Comparison of ENCODE assay signal across 8 cellular contexts in the genomic region with DNA sequence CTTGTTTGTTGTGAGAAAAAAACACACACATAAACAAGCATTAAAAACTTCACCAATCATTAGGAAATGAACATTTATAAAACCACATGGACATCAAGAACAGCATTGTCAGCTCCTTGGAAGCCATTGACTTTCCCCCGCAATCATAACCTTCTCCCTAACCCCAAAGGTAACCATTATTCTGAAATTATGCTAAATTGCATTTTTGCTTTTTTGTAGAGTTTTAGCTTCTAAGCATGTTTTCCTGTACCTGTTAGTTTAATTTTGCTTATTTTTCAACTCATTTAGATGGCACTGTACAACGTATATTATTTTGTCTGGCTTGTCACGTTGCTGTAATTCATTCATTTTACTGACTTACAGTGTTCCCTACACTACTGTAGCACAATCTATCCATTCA. TPM values are rescaled to one million over a fixed set of nuclear protein-coding genes. Genes with fewer than 3 reads are reported as not detected.
"Had no signal": no experiment of that assay in that cellular context is flagged by ENCODE, and none has a peak within 500 bp of the region (broad histone marks: within the 10 kb centered on the region; RNA-seq: fewer than 3 reads in every experiment).

No MANE protein-coding gene starts in this region.

- FAIRE-seq: HTR-8/SVneo had no signal

- H3K4me2 ChIP-seq: KMS-11 had no signal

- H3K27ac ChIP-seq: HL-60, KMS-11 had no signal

- H3K9ac ChIP-seq: KMS-11 had no signal

- DNase-seq: IMR-90, KBM-7, KG1 had no signal

RNA-seq across cellular contexts. Expression of a gene that starts 36.8 kb away (rescaled TPM):
- total RNA-seq: HT-29, HT1080, IMR-90 had no signal
- polyA plus RNA-seq: IMR-90 had no signal
